8 cellular contexts compared by ENCODE assay signal in the genomic region with DNA sequence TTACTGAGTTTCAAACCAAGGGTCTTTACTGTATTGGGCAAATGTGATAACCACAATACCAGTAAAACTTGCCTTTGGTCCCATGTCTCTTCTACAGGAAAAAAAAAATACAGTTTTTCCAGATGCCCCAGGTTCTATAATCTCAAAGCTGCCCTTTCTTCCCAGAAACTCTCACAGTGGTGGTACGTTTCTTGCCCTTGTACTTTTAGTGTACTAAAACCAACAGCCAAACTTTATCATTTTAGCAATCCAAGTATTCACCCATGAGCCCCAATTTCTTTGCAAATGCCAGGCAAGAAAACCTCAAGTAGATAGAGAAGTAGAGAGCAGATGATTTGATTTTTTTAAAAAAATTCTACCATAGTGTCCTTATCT.
DNase-seq lines count a peak whose midpoint lies in the region; ATAC-seq and TF ChIP-seq lines count a peak whose summit lies in the region.

No MANE protein-coding gene starts in this region.

- no peak overlapping the region for H3K27ac ChIP-seq in OCI-LY3 (ENCODE audit: low read length)
- H3K27ac ChIP-seq in dorsolateral prefrontal cortex: peak overlapping the region in 15 of 59 donors; percentile 9 to 79 (median 57)
- no peak overlapping the region for H3K27ac ChIP-seq in foreskin keratinocyte

- no peak for TF ChIP-seq CTCF in OCI-LY3 (IDR thresholded peaks at IDR 0.05; ENCODE audit: low read depth, low read length)
- TF ChIP-seq CTCF in dorsolateral prefrontal cortex (IDR thresholded peaks at IDR 0.05 in 54 of 56, conservative IDR thresholded peaks at IDR 0.05 in 2 of 56; ENCODE audit: low read depth in 1 of 56, partially characterized antibody in 56 of 56): no peak
- TF ChIP-seq CTCF in osteocyte (IDR thresholded peaks at IDR 0.05): no peak
- TF ChIP-seq CTCF in foreskin keratinocyte (conservative IDR thresholded peaks at IDR 0.05): no peak

- no peaks in the 10 kb centered on the region for H4K20me1 ChIP-seq in OCI-LY3 (ENCODE audit: insufficient read depth, low read length)

- H3K27ac Mint-ChIP-seq in osteocyte (ENCODE audit: unreplicated experiment): no peak overlapping the region

- peak; percentile 34 for DNase-seq in G401 (ENCODE audit: low spot score)
- no peak for DNase-seq in dorsolateral prefrontal cortex
- DNase-seq in osteocyte (ENCODE audit: extremely low spot score, unreplicated experiment): no peak
- DNase-seq in germinal center (ENCODE audit: low spot score): no peak
- DNase-seq in RPMI8226: no peak
- no peak for DNase-seq in foreskin keratinocyte

- peak overlapping the region; percentile 82 for H3K4me3 Mint-ChIP-seq in osteocyte (ENCODE audit: unreplicated experiment)

- H2AFZ ChIP-seq in OCI-LY3 (ENCODE audit: low read depth, low read length): peak overlapping the region; percentile 73; the same call in 1 of the 2 replicates

- no peaks in the 10 kb centered on the region for H3K9me3 ChIP-seq in OCI-LY3 (ENCODE audit: insufficient read depth, low read length)

- H3K79me2 ChIP-seq in OCI-LY3 (ENCODE audit: low read length): no peaks in the 10 kb centered on the region

- peak overlapping the region; percentile 59 for H3K9ac ChIP-seq in OCI-LY3 (ENCODE audit: low read length)

- no peaks in the 10 kb centered on the region for H3K36me3 ChIP-seq in OCI-LY3 (replicated peaks; ENCODE audit: low read depth, low read length)

- H3K27me3 Mint-ChIP-seq in osteocyte (ENCODE audit: unreplicated experiment): peaks cover 37% of the 10 kb centered on the region

- intact Hi-C loops in dorsolateral prefrontal cortex (cut with DNase I): loop anchor here (5.0 to 10.0 kb wide), 6 partner anchors 67 to 577 kb away; a partner anchor contains a TSS

- H3K4me1 Mint-ChIP-seq in osteocyte (ENCODE audit: unreplicated experiment): peaks cover 5% of the 10 kb centered on the region

- peak overlapping the region; percentile 87 for H3K4me3 ChIP-seq in OCI-LY3 (ENCODE audit: low read length)
- peak overlapping the region; percentile 27 to 92 (median 78) for H3K4me3 ChIP-seq in dorsolateral prefrontal cortex

- H3K4me1 ChIP-seq in OCI-LY3 (ENCODE audit: low read length) (peaks cover 8% of the 10 kb centered on the region; the same call in 1 of the 2 replicates), foreskin keratinocyte (peaks cover 8% of the 10 kb centered on the region)

- ATAC-seq in HG03432 (IDR thresholded peaks at IDR 0.05; ENCODE audit: unreplicated experiment) (no peak), foreskin keratinocyte (no peak)

- in situ Hi-C loops in G401 (cut with HindIII; ENCODE audit: low sequenced_read_pairs): no loop called here

- no peaks in the 10 kb centered on the region for H3K36me3 Mint-ChIP-seq in osteocyte (ENCODE audit: unreplicated experiment)

- H3K9me3 Mint-ChIP-seq in osteocyte (ENCODE audit: unreplicated experiment): no peaks in the 10 kb centered on the region

- H3K27me3 ChIP-seq in OCI-LY3 (ENCODE audit: low read depth, low read length): no peaks in the 10 kb centered on the region
- peaks cover 0 to 35% (median 14%) of the 10 kb centered on the region in 45 donors for H3K27me3 ChIP-seq in dorsolateral prefrontal cortex
- H3K27me3 ChIP-seq in foreskin keratinocyte: no peaks in the 10 kb centered on the region

- peak overlapping the region; percentile 72 for H3K4me2 ChIP-seq in OCI-LY3 (ENCODE audit: low read length)
